ENCODE assay signal across 8 cellular contexts in the genomic region with DNA sequence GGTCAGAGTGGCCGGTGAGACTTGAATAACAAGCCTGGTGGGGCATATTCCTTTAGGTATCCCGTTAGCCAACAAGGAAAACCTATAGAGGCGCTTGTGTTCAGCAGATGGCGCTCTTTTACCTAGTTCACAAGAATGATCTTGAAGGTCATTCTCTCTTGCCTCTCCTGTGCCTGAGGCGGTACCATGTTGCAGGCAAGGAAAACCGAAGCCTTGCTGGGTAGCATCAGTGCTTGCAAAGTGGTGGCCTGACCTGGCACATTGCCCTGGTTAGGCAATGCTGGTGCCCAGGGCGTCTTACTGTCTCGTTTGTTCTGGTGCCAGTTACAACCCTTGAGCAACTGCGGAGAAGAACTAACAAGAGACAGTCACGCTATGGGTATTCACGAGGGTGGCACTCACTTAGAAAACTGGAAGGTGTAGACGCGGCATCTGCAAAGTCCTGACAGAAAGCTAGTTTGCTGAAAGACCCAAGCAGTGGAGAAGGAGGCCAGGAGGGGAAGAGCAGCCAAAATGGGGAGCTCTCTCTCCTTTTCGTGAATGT. TPM values are rescaled to one million over a fixed set of nuclear protein-coding genes. Genes with fewer than 3 reads are reported as not detected.
A peak's percentile ranks its signal among the peaks of the same experiment; 100 is the strongest.
DNase-seq lines count a peak whose midpoint lies in the region; ATAC-seq, FAIRE-seq and TF ChIP-seq lines count a peak whose summit lies in the region.

No MANE protein-coding gene starts in this region.

- peak overlapping the region; percentile 50; the same call in 1 of the 2 replicates for H2BK12ac ChIP-seq in H1 (ENCODE audit: low read depth, low read length)

- H4K20me1 ChIP-seq in H1 (replicated peaks in 1 of 2; ENCODE audit: control insufficient read depth in 1 of 2, insufficient read depth in 2 of 2, low read length in 2 of 2) = peaks cover 0 to 2% of the 10 kb centered on the region in 2 experiments

- H3K23me2 ChIP-seq in H1 (ENCODE audit: low read depth, low read length) = no peaks in the 10 kb centered on the region

- no peaks in the 10 kb centered on the region for H3K36me3 Mint-ChIP-seq in activated CD4-positive, alpha-beta T cell treated with anti-CD3 and anti-CD28 coated beads, Interleukin-2, amount 10 ng/mL, durations not matched to agents 24 days and 14 days (ENCODE audit: low read depth)

- 63% methylated on average over 14 of the region's 14 CpGs; no CpG with 5 or more reads in 1 of the 2 experiments for WGBS in H1 (ENCODE audit: extremely low coverage in 1 of 2, insufficient coverage in 1 of 2, insufficient read length in 1 of 2, insufficient replicate concordance in 2 of 2, low coverage in 1 of 2, low lambda C conversion rate in 2 of 2, missing lambda C conversion rate in 1 of 2), 2 experiments

- no peak overlapping the region for H2AK5ac ChIP-seq in H1 (ENCODE audit: low read depth, low read length)

- TF ChIP-seq RAD21 in H1 (IDR thresholded peaks at IDR 0.05 in 1 of 2, conservative IDR thresholded peaks at IDR 0.05 in 1 of 2; ENCODE audit: low read depth in 2 of 2, low read length in 2 of 2) = peak; percentile 92 to 96

- no peak overlapping the region for H4K91ac ChIP-seq in H1 (replicated peaks; ENCODE audit: insufficient read length, low read length)

- H3K4me3 ChIP-seq in AG09309 (ENCODE audit: control insufficient read depth, low read depth, low read length) = no peak overlapping the region
- no peak overlapping the region for H3K4me3 ChIP-seq in H1 (ENCODE audit: extremely low read depth in 1 of 4, insufficient read depth in 2 of 4, low read depth in 3 of 4, low read length in 4 of 4)

- peak; percentile 77 for TF ChIP-seq CTCF in AG09309 (IDR thresholded peaks at IDR 0.05; ENCODE audit: control insufficient read depth, insufficient read depth, low read depth, low read length, missing control alignments)
- TF ChIP-seq CTCF in H1 (IDR thresholded peaks at IDR 0.05; ENCODE audit: control extremely low read depth in 1 of 3, insufficient read depth in 1 of 3, low read depth in 1 of 3, low read length in 3 of 3) = peak in 2 of 3 experiments; percentile 80 to 85; a peak in 3 of 4 replicates

- H3K36me3 ChIP-seq in H1 (ENCODE audit: control insufficient read depth in 2 of 4, insufficient read depth in 4 of 4, low read length in 3 of 4) = no peaks in the 10 kb centered on the region

- H2BK15ac ChIP-seq in H1 (ENCODE audit: low read length) = no peak overlapping the region

- no peak overlapping the region for H2AFZ ChIP-seq in H1 (ENCODE audit: low read length)

- no peak overlapping the region for H3K9ac ChIP-seq in H1 (replicated peaks in 1 of 4; ENCODE audit: extremely low read depth in 1 of 4, low read depth in 3 of 4, low read length in 3 of 4)

- no peak for TF ChIP-seq POLR2A in H1 (IDR thresholded peaks at IDR 0.05; ENCODE audit: control extremely low read depth in 1 of 2, low read depth in 2 of 2, low read length in 2 of 2)

- TF ChIP-seq EP300 in H1 (IDR thresholded peaks at IDR 0.05; ENCODE audit: borderline replicate concordance in 1 of 2, low read depth in 2 of 2, low read length in 2 of 2) = no peak

- no peak overlapping the region for H2BK20ac ChIP-seq in H1 (ENCODE audit: low read length)

- no peak overlapping the region for H3K23ac ChIP-seq in H1 (ENCODE audit: insufficient read length)

- no peak overlapping the region for H3K4ac ChIP-seq in H1 (replicated peaks; ENCODE audit: insufficient read length, low read depth, low read length)

- no peak overlapping the region for H3K56ac ChIP-seq in H1 (replicated peaks; ENCODE audit: insufficient read length, low read depth, low read length)

- H2BK5ac ChIP-seq in H1 (ENCODE audit: low read depth, low read length) = no peak overlapping the region

- H4K5ac ChIP-seq in H1 (ENCODE audit: insufficient read length, low read depth, low read length) = no peak overlapping the region

- H3K18ac ChIP-seq in H1 (ENCODE audit: extremely low read depth, low read length) = peak overlapping the region; percentile 84; the same call in 1 of the 2 replicates

- H3K4me1 ChIP-seq in H1 (replicated peaks in 1 of 4; ENCODE audit: control insufficient read depth in 3 of 4, insufficient read depth in 4 of 4, low read length in 3 of 4) = peaks cover 0 to 6% (median 0%) of the 10 kb centered on the region in 4 experiments; a peak in 3 of 7 replicates

- no peaks in the 10 kb centered on the region for H3K27me3 ChIP-seq in H1 (replicated peaks in 1 of 4; ENCODE audit: control insufficient read depth in 3 of 4, extremely low read depth in 1 of 4, insufficient read depth in 3 of 4, low read length in 3 of 4)

- no peaks in the 10 kb centered on the region for H3K27me3 Mint-ChIP-seq in activated CD4-positive, alpha-beta T cell treated with anti-CD3 and anti-CD28 coated beads, Interleukin-2, amount 10 ng/mL, durations not matched to agents 24 days and 14 days

- H3K79me1 ChIP-seq in H1 (ENCODE audit: low read depth, low read length) = no peaks in the 10 kb centered on the region

- intact Hi-C loops in activated CD4-positive, alpha-beta T cell treated with anti-CD3 and anti-CD28 coated beads, Interleukin-2, amount 10 ng/mL, durations not matched to agents 24 days and 14 days (cut with micrococcal nuclease) = loop anchor here (1.0 to 5.0 kb wide), 3 partner anchors 101 to 344 kb away; no protein-coding TSS in a partner anchor

- CTCF ChIA-PET in H1 (lab: Charles Lee; ENCODE audit: partially characterized antibody) = interaction anchor here (0.6 to 2.7 kb wide), 34 partner anchors 11 to 351 kb away, joined by 3 to 22 read pairs (median 3); no protein-coding TSS in a partner anchor

- H3K4me2 ChIP-seq in H1 (ENCODE audit: insufficient read depth in 1 of 2, low read depth in 2 of 2, low read length in 2 of 2) = no peak overlapping the region

- POLR2A ChIA-PET in H1 (lab: Charles Lee; ENCODE audit: partially characterized antibody) = no interaction called here

- no peak overlapping the region for H3K14ac ChIP-seq in H1 (ENCODE audit: insufficient read length)

- no peaks in the 10 kb centered on the region for H3K9me3 ChIP-seq in H1 (ENCODE audit: insufficient read depth in 2 of 2, low read depth in 1 of 2, low read length in 1 of 2)

- H4K8ac ChIP-seq in H1 (ENCODE audit: extremely low read depth, insufficient read depth, low read length) = no peak overlapping the region

- no peak overlapping the region for H3K4me3 Mint-ChIP-seq in activated CD4-positive, alpha-beta T cell treated with anti-CD3 and anti-CD28 coated beads, Interleukin-2, amount 10 ng/mL, durations not matched to agents 24 days and 14 days

- peak; percentile 66 for FAIRE-seq in GM18507 (lab: Jason Lieb, UNC)
- peak; percentile 92 for FAIRE-seq in H1 (lab: Jason Lieb, UNC)

- ATAC-seq in GM18861 (IDR thresholded peaks at IDR 0.05; ENCODE audit: unreplicated experiment) = no peak

- H3K27ac ChIP-seq in H1 (ENCODE audit: low read depth, low read length) = no peak overlapping the region

- DNase-seq in AG09309 (ENCODE audit: low read depth) (peak; percentile 97), GM18507 (ENCODE audit: extremely low spot score, insufficient read length, low read depth) (no peak), NCI-H2171 treated with DMSO at 0.1 percent for 48 hours (lab: John Stamatoyannopoulos, UW) (peak; percentile 83), H1 (ENCODE audit: low read depth in 1 of 2, low spot score in 2 of 2) (peak; percentile 13 to 63), medulla oblongata (ENCODE audit: extremely low spot score) (peak; percentile 90)
- DNase-seq in activated CD4-positive, alpha-beta T cell treated with anti-CD3 and anti-CD28 coated beads, Interleukin-2, amount 10 ng/mL, durations not matched to agents 24 days and 14 days = peak; percentile 80
- DNase-seq in stimulated activated naive CD4-positive, alpha-beta T cell (lab: John Stamatoyannopoulos, UW) = peak in 5 of 6 experiments; percentile 1 to 32 (median 6)

- H3K9me3 Mint-ChIP-seq in activated CD4-positive, alpha-beta T cell treated with anti-CD3 and anti-CD28 coated beads, Interleukin-2, amount 10 ng/mL, durations not matched to agents 24 days and 14 days = no peaks in the 10 kb centered on the region

- H3K4me1 Mint-ChIP-seq in activated CD4-positive, alpha-beta T cell treated with anti-CD3 and anti-CD28 coated beads, Interleukin-2, amount 10 ng/mL, durations not matched to agents 24 days and 14 days = peaks cover 11% of the 10 kb centered on the region

- no peaks in the 10 kb centered on the region for H3K79me2 ChIP-seq in H1 (ENCODE audit: control insufficient read depth in 1 of 2, insufficient read depth in 2 of 2, low read length in 2 of 2)

- H2BK120ac ChIP-seq in H1 (replicated peaks; ENCODE audit: low read depth, low read length) = no peak overlapping the region

- no peak overlapping the region for H3K27ac Mint-ChIP-seq in activated CD4-positive, alpha-beta T cell treated with anti-CD3 and anti-CD28 coated beads, Interleukin-2, amount 10 ng/mL, durations not matched to agents 24 days and 14 days

TF ChIP-seq in H1, 55 proteins besides CTCF, POLR2A, EP300 and RAD21 (continues in another document):
- no peak for TF ChIP-seq JUN (IDR thresholded peaks at IDR 0.05; ENCODE audit: low read depth, low read length)
- TF ChIP-seq EZH2 (IDR thresholded peaks at IDR 0.05; ENCODE audit: low read depth, low read length, severe bottlenecking) = no peak
- peak; percentile 61; the same call in 1 of the 2 replicates for TF ChIP-seq YY1 (IDR thresholded peaks at IDR 0.05; ENCODE audit: low read depth, low read length)
- no peak for TF ChIP-seq TAF1 (IDR thresholded peaks at IDR 0.05; ENCODE audit: low read depth, low read length)
- no peak for TF ChIP-seq CHD2 (IDR thresholded peaks at IDR 0.05; ENCODE audit: low read length)
- TF ChIP-seq SIN3A (conservative IDR thresholded peaks at IDR 0.05 in 1 of 2, IDR thresholded peaks at IDR 0.05 in 1 of 2; ENCODE audit: low read depth in 1 of 2, low read length in 2 of 2) = no peak
- TF ChIP-seq, protein P1, sequence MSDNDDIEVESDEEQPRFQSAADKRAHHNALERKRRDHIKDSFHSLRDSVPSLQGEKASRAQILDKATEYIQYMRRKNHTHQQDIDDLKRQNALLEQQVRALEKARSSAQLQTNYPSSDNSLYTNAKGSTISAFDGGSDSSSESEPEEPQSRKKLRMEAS (IDR thresholded peaks at IDR 0.05) = 0 out of 2 replicates have a peak, but pooled peaks have one; percentile 13
- no peak for TF ChIP-seq CTBP2 (IDR thresholded peaks at IDR 0.05; ENCODE audit: borderline replicate concordance, insufficient read depth, insufficient read length, low read length)

RNA-seq across cellular contexts. Expression of a gene that starts 56.7 kb away (rescaled TPM):
- 17.9 and 20.7 TPM in 2 replicates for total RNA-seq in activated CD4-positive, alpha-beta T cell treated with anti-CD3 and anti-CD28 coated beads, Interleukin-2, amount 10 ng/mL, durations not matched to agents 24 days and 14 days
- 14.3 TPM in 2 replicates for total RNA-seq in H1 (2021; fragmentation: NEBNext Ultra II Directional; extraction: Animal tissue kit (Norgen Biotek cat#: 25700))
- polyA plus RNA-seq in H1 (2011; rRNA removed) = 5.1 and 6.1 TPM in 2 replicates
- 8.3 TPM for polyA plus RNA-seq in H1 (2011; cell fraction: cytosol; rRNA removed)
- polyA plus RNA-seq in H1 (2011; cell fraction: nucleus; rRNA removed) = 10.0 TPM
- polyA plus RNA-seq in H1 (2012, experiment 1 of 2) = 4.8 to 7.5 TPM (median 6.1 TPM) in 4 replicates
- polyA plus RNA-seq in H1 (2012, experiment 2 of 2) = 1.3 TPM
- polyA plus RNA-seq in H1 (2013, experiment 1 of 2) = 3.9 TPM
- 3.3 TPM for polyA plus RNA-seq in H1 (2013, experiment 2 of 2)
- polyA minus RNA-seq in H1 (2011; rRNA and poly(A)+ RNA removed) = 32.1 and 39.5 TPM in 2 replicates
- 9.0 TPM for polyA minus RNA-seq in H1 (2011; cell fraction: cytosol; rRNA and poly(A)+ RNA removed)
- 86.0 TPM for polyA minus RNA-seq in H1 (2011; cell fraction: nucleus; rRNA and poly(A)+ RNA removed)
